16 cellular contexts compared by ENCODE assay signal in the genomic region with DNA sequence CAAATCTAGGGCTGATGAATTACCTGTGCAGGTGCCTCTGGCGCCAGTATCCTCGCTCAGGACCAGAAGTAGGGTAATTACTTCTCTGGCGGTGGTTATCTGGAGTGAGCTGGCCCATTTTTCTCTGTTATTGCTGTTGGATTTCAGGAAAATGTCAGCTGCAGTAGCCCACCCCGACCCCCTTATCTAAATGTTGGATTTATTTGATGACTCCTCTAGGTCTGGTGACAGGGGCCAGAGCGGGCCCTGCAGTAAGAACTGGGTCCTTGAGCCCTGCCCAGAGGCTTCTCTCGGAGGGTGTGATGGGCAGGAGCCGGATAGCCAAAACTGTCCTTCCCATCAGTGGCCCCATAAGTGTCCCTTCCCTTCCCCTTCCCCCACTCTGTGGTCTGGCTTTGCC.
DNase-seq lines count a peak whose midpoint lies in the region; ATAC-seq and TF ChIP-seq lines count a peak whose summit lies in the region.
"Had no signal": no experiment of that assay in that cellular context is flagged by ENCODE, and none has a peak within 500 bp of the region (broad histone marks: within the 10 kb centered on the region; RNA-seq: fewer than 3 reads in every experiment).

No MANE protein-coding gene starts in this region.

- 73 to 76% methylated on average over 7 of the region's 7 CpGs for WGBS in heart right ventricle, 2 donors

- H3K4me3 ChIP-seq in right atrium auricular region = no peak overlapping the region
- no peak overlapping the region for H3K4me3 ChIP-seq in heart right ventricle
- H3K4me3 ChIP-seq: BLaER1 treated with 17β-estradiol and CSF1 and Interleukin-3, amounts not matched to agents 10 nM and 100 nM; GM12878 had no signal

- peak overlapping the region; percentile 13 for H3K27ac Mint-ChIP-seq in progenitor cell of endocrine pancreas
- H3K27ac Mint-ChIP-seq: B cell; CD8-positive, alpha-beta T cell; H9 had no signal

- no peaks in the 10 kb centered on the region for H3K36me3 Mint-ChIP-seq in progenitor cell of endocrine pancreas (ENCODE audit: insufficient read depth)
- H3K36me3 Mint-ChIP-seq: CD8-positive, alpha-beta T cell had no signal

- H3K4me1 ChIP-seq in right atrium auricular region (no peaks in the 10 kb centered on the region), heart right ventricle (no peaks in the 10 kb centered on the region)

- no peaks in the 10 kb centered on the region for H3K36me3 ChIP-seq in right atrium auricular region
- H3K36me3 ChIP-seq in heart right ventricle = no peaks in the 10 kb centered on the region
- H3K36me3 ChIP-seq: BLaER1 treated with 17β-estradiol and CSF1 and Interleukin-3, amounts not matched to agents 10 nM and 100 nM had no signal

- H3K9me3 ChIP-seq in right atrium auricular region = peaks cover 0 to 4% of the 10 kb centered on the region in 2 donors
- no peaks in the 10 kb centered on the region for H3K9me3 ChIP-seq in heart right ventricle
- H3K9me3 ChIP-seq: BLaER1 treated with 17β-estradiol and CSF1 and Interleukin-3, amounts not matched to agents 10 nM and 100 nM had no signal

- no peak for ATAC-seq in heart right ventricle
- ATAC-seq: CD8-positive, alpha-beta T cell; GM12878; HepG2 had no signal

- DNase-seq in right atrium auricular region (ENCODE audit: low spot score) (peak; percentile 18), heart right ventricle (no peak), islet precursor cell (peak; percentile 16), progenitor cell of endocrine pancreas (ENCODE audit: low spot score, unreplicated experiment) (peak; percentile 6), mesenteric fat pad (ENCODE audit: low spot score) (no peak), SHP77 (lab: John Stamatoyannopoulos, UW) (no peak)
- DNase-seq: Calu3, DMS53, DND-41, EL, H9 had no signal

- peaks cover 8% of the 10 kb centered on the region for H3K4me1 Mint-ChIP-seq in progenitor cell of endocrine pancreas (ENCODE audit: low read depth)
- H3K4me1 Mint-ChIP-seq: B cell, H9 had no signal

- H3K27me3 ChIP-seq in right atrium auricular region (no peaks in the 10 kb centered on the region), heart right ventricle (peaks cover 0 to 31% (median 13%) of the 10 kb centered on the region in 7 donors)
- H3K27me3 ChIP-seq: BLaER1 treated with 17β-estradiol and CSF1 and Interleukin-3, amounts not matched to agents 10 nM and 100 nM had no signal

- H3K9me3 Mint-ChIP-seq in progenitor cell of endocrine pancreas (ENCODE audit: low read depth) = peaks cover 6% of the 10 kb centered on the region
- H3K9me3 Mint-ChIP-seq: CD8-positive, alpha-beta T cell had no signal

- no peak overlapping the region for H3K4me3 Mint-ChIP-seq in progenitor cell of endocrine pancreas (ENCODE audit: low read depth)
- H3K4me3 Mint-ChIP-seq: B cell; CD8-positive, alpha-beta T cell; H9 had no signal

- H3K27ac ChIP-seq in right atrium auricular region = no peak overlapping the region
- no peak overlapping the region for H3K27ac ChIP-seq in heart right ventricle
- H3K27ac ChIP-seq: BLaER1 treated with 17β-estradiol and CSF1 and Interleukin-3, amounts not matched to agents 10 nM and 100 nM had no signal

- intact Hi-C loops in heart right ventricle (cut with DNase I) = no loop called here

- peaks cover 6% of the 10 kb centered on the region for H3K27me3 Mint-ChIP-seq in progenitor cell of endocrine pancreas

- TF ChIP-seq CTCF in right atrium auricular region (IDR thresholded peaks at IDR 0.05) (no peak), heart right ventricle (IDR thresholded peaks at IDR 0.05) (no peak), progenitor cell of endocrine pancreas (IDR thresholded peaks at IDR 0.05; ENCODE audit: unreplicated experiment) (no peak)

Comparison
In these comparisons a context has a peak if more than half of its experiments do, and no peak if none do; other contexts are left out.
1. DNase-seq: peak in right atrium auricular region (single experiment), islet precursor cell (single experiment) and progenitor cell of endocrine pancreas (single experiment); none in heart right ventricle (0 of 2), mesenteric fat pad (single experiment) and SHP77 (0 of 2).